7 cellular contexts compared by ENCODE assay signal in genomic region chr1:65550306-65551010, GRCh38.
DNase-seq lines count a peak whose midpoint lies in the region; TF ChIP-seq lines count a peak whose summit lies in the region.
"Not testable (repeated sequence)": the region's sequence is repeated elsewhere in the genome, so short reads cannot be mapped to it uniquely, and the experiment has no call there.

No MANE protein-coding gene starts in this region.

- not testable (repeated sequence) for H3K27ac ChIP-seq in mesendoderm (ENCODE audit: low read depth, low read length); neuronal stem cell (replicated peaks; ENCODE audit: low read length)

- TF ChIP-seq CTCF in AG09309 (IDR thresholded peaks at IDR 0.05; ENCODE audit: control insufficient read depth, insufficient read depth, low read depth, low read length, missing control alignments); endothelial cell (IDR thresholded peaks at IDR 0.05; ENCODE audit: unreplicated experiment): not testable (repeated sequence)

- not testable (repeated sequence) for H3K9ac ChIP-seq in NT2/D1 (ENCODE audit: insufficient read length, low read depth); iPS-15b (ENCODE audit: low read depth, low read length); mesendoderm (ENCODE audit: low read length); neuronal stem cell (ENCODE audit: low read depth, low read length, poor library complexity)

- not testable (repeated sequence) for H3K27ac Mint-ChIP-seq in endothelial cell (ENCODE audit: unreplicated experiment)

- no CpG with 5 or more reads among the region's 25 CpGs for WGBS in mesendoderm (ENCODE audit: extremely low coverage, insufficient coverage, low lambda C conversion rate)
- whole genome bisulfite sequencing in neuronal stem cell (ENCODE audit: extremely low coverage in 2 of 2, insufficient read length in 2 of 2, insufficient replicate concordance in 1 of 2), 2 donors, result no CpG with 5 or more reads among the region's 25 CpGs

- not testable (repeated sequence) for H3K79me2 ChIP-seq in mesendoderm (ENCODE audit: control insufficient read depth, insufficient read depth, low read length)

- not testable (repeated sequence) for H3K4ac ChIP-seq in mesendoderm (ENCODE audit: low read depth, low read length); neuronal stem cell (ENCODE audit: low read length)

- H2AK5ac ChIP-seq in mesendoderm (ENCODE audit: low read length); neuronal stem cell (ENCODE audit: low read depth, low read length): not testable (repeated sequence)

- not testable (repeated sequence) for H3K14ac ChIP-seq in neuronal stem cell (ENCODE audit: low read length)

- not testable (repeated sequence) for H4K5ac ChIP-seq in mesendoderm (ENCODE audit: low read length)

- H4K8ac ChIP-seq in mesendoderm (ENCODE audit: low read depth, low read length); neuronal stem cell (ENCODE audit: low read depth, low read length): not testable (repeated sequence)

- H3K4me3 Mint-ChIP-seq in endothelial cell (ENCODE audit: unreplicated experiment), result peak overlapping the region; percentile 22

- peaks cover 14% of the 10 kb centered on the region for H3K9me3 Mint-ChIP-seq in endothelial cell (ENCODE audit: unreplicated experiment)

- H2BK5ac ChIP-seq in mesendoderm (ENCODE audit: low read length); neuronal stem cell (ENCODE audit: low read length): not testable (repeated sequence)

- peak overlapping the region; percentile 34 for H3K56ac ChIP-seq in mesendoderm (ENCODE audit: low read length)

- DNase-seq in AG09309 (ENCODE audit: low read depth); H7; NT2/D1 (ENCODE audit: low read depth, low spot score); endothelial cell (ENCODE audit: low spot score); neuronal stem cell (ENCODE audit: low spot score): not testable (repeated sequence)
- DNase-seq in mesendoderm, result peak; percentile 40

- H3K4me3 ChIP-seq in AG09309 (ENCODE audit: control insufficient read depth, low read depth, low read length) (peak overlapping the region; percentile 4), H7 (ENCODE audit: insufficient read depth, low read depth, low read length) (peak overlapping the region; percentile 46), NT2/D1 (ENCODE audit: insufficient read length, low read depth) (peak overlapping the region; percentile 21), iPS-15b (ENCODE audit: low read depth, low read length) (peak overlapping the region; percentile 60)
- not testable (repeated sequence) for H3K4me3 ChIP-seq in mesendoderm (ENCODE audit: low read length); neuronal stem cell (ENCODE audit: low read length in 2 of 2)

- peaks cover 23% of the 10 kb centered on the region for H3K9me3 ChIP-seq in NT2/D1 (ENCODE audit: insufficient read depth, low read length)
- not testable (repeated sequence) for H3K9me3 ChIP-seq in iPS-15b (ENCODE audit: control insufficient read depth, insufficient read depth, low read length); neuronal stem cell (replicated peaks in 1 of 2; ENCODE audit: control insufficient read depth in 2 of 2, insufficient read depth in 1 of 2, low read depth in 1 of 2, low read length in 2 of 2)

- H3K79me1 ChIP-seq in mesendoderm (ENCODE audit: low read length); neuronal stem cell (ENCODE audit: low read depth, low read length): not testable (repeated sequence)

- not testable (repeated sequence) for H3K18ac ChIP-seq in mesendoderm (ENCODE audit: low read length); neuronal stem cell (ENCODE audit: low read length)

- H2BK120ac ChIP-seq in mesendoderm (ENCODE audit: low read depth, low read length); neuronal stem cell (ENCODE audit: low read depth, low read length): not testable (repeated sequence)

- H3K4me1 ChIP-seq in NT2/D1 (ENCODE audit: insufficient read depth, insufficient read length); iPS-15b (ENCODE audit: control insufficient read depth, insufficient read depth, low read length); mesendoderm (ENCODE audit: control insufficient read depth, low read depth, low read length); neuronal stem cell (ENCODE audit: control insufficient read depth in 2 of 2, insufficient read depth in 1 of 2, low read depth in 1 of 2, low read length in 2 of 2): not testable (repeated sequence)

- H3K36me3 ChIP-seq in H7 (replicated peaks; ENCODE audit: control insufficient read depth, insufficient read depth, low read length); NT2/D1 (ENCODE audit: insufficient read depth, insufficient read length, low read length); iPS-15b (ENCODE audit: control insufficient read depth, insufficient read depth, low read length); mesendoderm (ENCODE audit: control insufficient read depth, insufficient read depth, low read length); neuronal stem cell (replicated peaks in 1 of 2; ENCODE audit: control insufficient read depth in 2 of 2, insufficient read depth in 2 of 2, low read length in 2 of 2): not testable (repeated sequence)

- H3K27me3 ChIP-seq in H7 (ENCODE audit: control insufficient read depth, insufficient read depth, low read length); NT2/D1 (ENCODE audit: insufficient read depth, insufficient read length); iPS-15b (ENCODE audit: control insufficient read depth, insufficient read depth, low read length); mesendoderm (ENCODE audit: insufficient read depth, low read length, poor library complexity); neuronal stem cell (ENCODE audit: control insufficient read depth in 3 of 3, insufficient read depth in 3 of 3, low read depth in 1 of 3, low read length in 3 of 3): not testable (repeated sequence)

- not testable (repeated sequence) for H4K91ac ChIP-seq in neuronal stem cell (ENCODE audit: low read depth, low read length, poor library complexity)

- not testable (repeated sequence) for H3K27me3 Mint-ChIP-seq in endothelial cell (ENCODE audit: unreplicated experiment)

- H2BK15ac ChIP-seq in mesendoderm (replicated peaks; ENCODE audit: low read depth); neuronal stem cell (ENCODE audit: low read length): not testable (repeated sequence)

- not testable (repeated sequence) for H2BK12ac ChIP-seq in neuronal stem cell (ENCODE audit: low read length)

- H3K23ac ChIP-seq in mesendoderm (ENCODE audit: low read length); neuronal stem cell (ENCODE audit: low read depth, low read length, poor library complexity): not testable (repeated sequence)

- H2AFZ ChIP-seq in neuronal stem cell (ENCODE audit: low read length), result peak overlapping the region; percentile 29

- H3K4me1 Mint-ChIP-seq in endothelial cell (ENCODE audit: unreplicated experiment), result not testable (repeated sequence)

- peaks cover 15% of the 10 kb centered on the region for H3K36me3 Mint-ChIP-seq in endothelial cell (ENCODE audit: low read depth, unreplicated experiment)

- H3K4me2 ChIP-seq in mesendoderm (ENCODE audit: low read length); neuronal stem cell (ENCODE audit: insufficient read depth, low read length, poor library complexity, severe bottlenecking): not testable (repeated sequence)
